1 cellular context compared by ENCODE assay signal in genomic region chr18:11826836-11827235, GRCh38.
TF ChIP-seq lines count a peak whose summit lies in the region.

No MANE protein-coding gene starts in this region.

TF ChIP-seq in GM23338, 12 proteins besides CTCF, POLR2A, EP300 and RAD21 (continued from another document):
- TF ChIP-seq ZNF462 (CRISPR knock-in tag; IDR thresholded peaks at IDR 0.05): no peak
- TF ChIP-seq POLR2AphosphoS5 (IDR thresholded peaks at IDR 0.05; ENCODE audit: low read depth): no peak
- TF ChIP-seq STAT1 (IDR thresholded peaks at IDR 0.05; ENCODE audit: unreplicated experiment): no peak
- TF ChIP-seq ZNF114 (CRISPR knock-in tag; IDR thresholded peaks at IDR 0.05): no peak
- TF ChIP-seq ZNF331 (CRISPR knock-in tag; IDR thresholded peaks at IDR 0.05; ENCODE audit: low read depth): no peak
- TF ChIP-seq ETS1 (IDR thresholded peaks at IDR 0.05): no peak
- no peak for TF ChIP-seq REST (IDR thresholded peaks at IDR 0.05; ENCODE audit: unreplicated experiment)
- no peak for TF ChIP-seq NANOG (IDR thresholded peaks at IDR 0.05; ENCODE audit: borderline replicate concordance)
- TF ChIP-seq CREB1 (CRISPR knock-in tag; IDR thresholded peaks at IDR 0.05; ENCODE audit: low read depth): no peak
- no peak for TF ChIP-seq JUNB (IDR thresholded peaks at IDR 0.05; ENCODE audit: unreplicated experiment)
